1 cellular context compared by ENCODE assay signal in the genomic region with DNA sequence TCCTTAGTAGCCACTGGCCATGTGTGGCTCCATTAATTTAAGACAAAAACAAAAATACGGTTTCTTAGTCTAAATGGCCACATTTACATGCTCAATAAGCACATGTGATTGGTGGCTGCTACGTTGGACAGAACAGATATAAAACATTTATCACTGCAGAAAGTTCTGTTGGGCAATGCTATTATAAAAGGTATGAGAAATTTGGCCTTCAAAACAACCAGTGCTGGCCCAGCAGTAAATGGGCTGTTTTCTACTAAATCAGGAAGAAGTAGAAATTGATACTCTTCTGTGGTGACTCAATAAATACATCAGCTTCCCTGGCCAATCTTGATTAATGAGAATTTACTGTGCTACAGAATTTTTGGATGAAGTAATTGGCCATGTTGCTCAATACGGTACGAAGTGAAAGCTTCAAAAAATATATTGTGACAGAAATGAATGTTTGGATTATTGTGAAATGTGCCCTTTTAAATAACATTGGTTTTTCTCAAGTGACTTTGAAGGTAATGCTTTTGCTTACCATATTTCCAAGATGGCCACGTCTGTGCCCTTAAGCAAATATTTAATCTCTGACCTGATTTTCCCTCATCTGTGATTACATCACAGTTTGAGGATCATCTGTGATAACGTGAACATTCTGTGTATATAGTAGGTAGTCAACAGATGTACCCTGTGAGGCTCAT.
TF ChIP-seq lines count a peak whose summit lies in the region.

No MANE protein-coding gene starts in this region.

TF ChIP-seq in K562, 482 proteins besides CTCF, POLR2A, EP300 and RAD21:
- TF ChIP-seq PTTG1 (tag; IDR thresholded peaks at IDR 0.05; ENCODE audit: low read depth): no peak
- TF ChIP-seq POLR3A (IDR thresholded peaks at IDR 0.05; ENCODE audit: borderline replicate concordance, extremely low read depth, insufficient read depth, insufficient read length): no peak
- peak; percentile 38; the same call in 1 of the 2 replicates for TF ChIP-seq CEBPB (tag; IDR thresholded peaks at IDR 0.05)
- TF ChIP-seq, protein P1, sequence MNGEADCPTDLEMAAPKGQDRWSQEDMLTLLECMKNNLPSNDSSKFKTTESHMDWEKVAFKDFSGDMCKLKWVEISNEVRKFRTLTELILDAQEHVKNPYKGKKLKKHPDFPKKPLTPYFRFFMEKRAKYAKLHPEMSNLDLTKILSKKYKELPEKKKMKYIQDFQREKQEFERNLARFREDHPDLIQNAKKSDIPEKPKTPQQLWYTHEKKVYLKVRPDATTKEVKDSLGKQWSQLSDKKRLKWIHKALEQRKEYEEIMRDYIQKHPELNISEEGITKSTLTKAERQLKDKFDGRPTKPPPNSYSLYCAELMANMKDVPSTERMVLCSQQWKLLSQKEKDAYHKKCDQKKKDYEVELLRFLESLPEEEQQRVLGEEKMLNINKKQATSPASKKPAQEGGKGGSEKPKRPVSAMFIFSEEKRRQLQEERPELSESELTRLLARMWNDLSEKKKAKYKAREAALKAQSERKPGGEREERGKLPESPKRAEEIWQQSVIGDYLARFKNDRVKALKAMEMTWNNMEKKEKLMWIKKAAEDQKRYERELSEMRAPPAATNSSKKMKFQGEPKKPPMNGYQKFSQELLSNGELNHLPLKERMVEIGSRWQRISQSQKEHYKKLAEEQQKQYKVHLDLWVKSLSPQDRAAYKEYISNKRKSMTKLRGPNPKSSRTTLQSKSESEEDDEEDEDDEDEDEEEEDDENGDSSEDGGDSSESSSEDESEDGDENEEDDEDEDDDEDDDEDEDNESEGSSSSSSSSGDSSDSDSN (IDR thresholded peaks at IDR 0.05; ENCODE audit: borderline replicate concordance in 1 of 2, low read depth in 2 of 2, low read length in 2 of 2): no peak
- no peak for TF ChIP-seq ZFP30 (CRISPR knock-in tag; IDR thresholded peaks at IDR 0.05; ENCODE audit: borderline replicate concordance)
